In the genomic region with DNA sequence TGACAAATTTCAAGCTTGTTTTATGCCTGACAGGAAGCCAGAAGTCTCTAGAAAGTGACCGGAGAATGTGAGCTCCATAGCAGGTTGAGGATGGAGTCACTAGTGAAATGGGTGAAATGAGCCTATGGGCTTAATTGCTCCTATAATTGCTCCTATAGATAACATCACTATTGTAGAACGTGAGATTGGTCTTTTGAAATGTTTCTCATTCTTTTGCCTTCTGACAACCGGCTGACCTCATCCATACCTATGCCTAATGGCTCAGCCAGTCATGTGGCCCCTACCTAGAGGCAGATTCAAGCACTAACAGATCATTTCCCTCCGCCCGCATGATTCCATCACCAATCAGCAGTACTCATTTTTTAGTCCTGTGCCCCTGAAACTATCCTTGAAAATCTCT, we compare ENCODE assay signal across 10 cellular contexts. TPM values are rescaled to one million over a fixed set of nuclear protein-coding genes. Genes with fewer than 3 reads are reported as not detected.
A peak's percentile ranks its signal among the peaks of the same experiment; 100 is the strongest.
DNase-seq lines count a peak whose midpoint lies in the region; FAIRE-seq and TF ChIP-seq lines count a peak whose summit lies in the region.
"Not testable (repeated sequence)": the region's sequence is repeated elsewhere in the genome, so short reads cannot be mapped to it uniquely, and the experiment has no call there.
"Had no signal": no experiment of that assay in that cellular context is flagged by ENCODE, and none has a peak within 500 bp of the region (broad histone marks: within the 10 kb centered on the region; RNA-seq: fewer than 3 reads in every experiment).

No MANE protein-coding gene starts in this region.

- DNase-seq in G401 (ENCODE audit: low spot score): peak; percentile 43
- DNase-seq in bronchial epithelial cell (ENCODE audit: low read depth): peak; percentile 38
- peak; percentile 57 for DNase-seq in epithelial cell of esophagus (ENCODE audit: low read depth)
- DNase-seq in esophagus muscularis mucosa (ENCODE audit: extremely low spot score): peak; percentile 45
- peak; percentile 44 for DNase-seq in osteocyte (ENCODE audit: extremely low spot score, unreplicated experiment)

- H3K36me3 Mint-ChIP-seq in osteocyte (ENCODE audit: unreplicated experiment): not testable (repeated sequence)

- H3K27ac Mint-ChIP-seq in osteocyte (ENCODE audit: unreplicated experiment): not testable (repeated sequence)

- H3K9me3 Mint-ChIP-seq in osteocyte (ENCODE audit: unreplicated experiment): peaks cover 16% of the 10 kb centered on the region

- H3K4me3 Mint-ChIP-seq in osteocyte (ENCODE audit: unreplicated experiment): not testable (repeated sequence)

- H3K4me1 ChIP-seq in esophagus muscularis mucosa: not testable (repeated sequence)

- not testable (repeated sequence) for TF ChIP-seq POLR2A in esophagus muscularis mucosa (IDR thresholded peaks at IDR 0.05; ENCODE audit: low read depth)

- not testable (repeated sequence) for H3K27me3 ChIP-seq in bronchial epithelial cell (ENCODE audit: control insufficient read depth, insufficient read depth, low read length); esophagus muscularis mucosa

- not testable (repeated sequence) for H3K27me3 Mint-ChIP-seq in osteocyte (ENCODE audit: unreplicated experiment)

- not testable (repeated sequence) for H3K9me3 ChIP-seq in esophagus muscularis mucosa

- not testable (repeated sequence) for H3K36me3 ChIP-seq in bronchial epithelial cell (ENCODE audit: control insufficient read depth, insufficient read depth, low read length); esophagus muscularis mucosa

- not testable (repeated sequence) for FAIRE-seq in bronchial epithelial cell (lab: Jason Lieb, UNC)

- not testable (repeated sequence) for TF ChIP-seq CTCF in bronchial epithelial cell (IDR thresholded peaks at IDR 0.05; ENCODE audit: insufficient read depth, low read length, severe bottlenecking); epithelial cell of esophagus (IDR thresholded peaks at IDR 0.05; ENCODE audit: insufficient read depth, low read depth, low read length, missing control alignments); esophagus muscularis mucosa (IDR thresholded peaks at IDR 0.05); osteocyte (IDR thresholded peaks at IDR 0.05)

- H3K27ac ChIP-seq in esophagus muscularis mucosa (replicated peaks in 1 of 4): not testable (repeated sequence)

- WGBS in esophagus muscularis mucosa: 89% methylated on average over 5 of the region's 5 CpGs

- not testable (repeated sequence) for TF ChIP-seq EP300 in esophagus muscularis mucosa (IDR thresholded peaks at IDR 0.05)

- H3K4me3 ChIP-seq in bronchial epithelial cell (ENCODE audit: low read depth, low read length); epithelial cell of esophagus (ENCODE audit: low read length); esophagus muscularis mucosa: not testable (repeated sequence)

- not testable (repeated sequence) for H3K4me1 Mint-ChIP-seq in osteocyte (ENCODE audit: unreplicated experiment)

- intact Hi-C loops in esophagus muscularis mucosa (cut with DNase I): not testable (repeated sequence)

- in situ Hi-C loops in G401 (cut with HindIII; ENCODE audit: low sequenced_read_pairs): not testable (repeated sequence)

RNA-seq across cellular contexts. Expression of a gene that starts 4.2 kb away (rescaled TPM):
- 6.1 and 20.4 TPM in 2 replicates for total RNA-seq in G401 (2014; rRNA removed; shearing (Covaris generic))
- total RNA-seq in bronchial epithelial cell: not detected in 2 replicates
- not detected for total RNA-seq in esophagus muscularis mucosa
- total RNA-seq in osteocyte: not detected in 2 replicates
- total RNA-seq: A673; CD4-positive, alpha-beta memory T cell; CD8-positive, alpha-beta memory T cell; Daoy had no signal

RNA-seq across cellular contexts. Expression of a gene that starts 23.5 kb away (rescaled TPM):
- total RNA-seq in G401 (2014; rRNA removed; shearing (Covaris generic)): 31.0 and 50.0 TPM in 2 replicates
- total RNA-seq in bronchial epithelial cell (not detected in 2 replicates), esophagus muscularis mucosa (not detected), osteocyte (not detected in 2 replicates)
- total RNA-seq: A673; CD4-positive, alpha-beta memory T cell; CD4-positive, CD25-positive, alpha-beta regulatory T cell; CD8-positive, alpha-beta memory T cell; Daoy had no signal

RNA-seq across cellular contexts. Expression of a gene that starts 34.0 kb away (rescaled TPM):
- 15.0 and 27.1 TPM in 2 replicates for total RNA-seq in G401 (2014; rRNA removed; shearing (Covaris generic))
- total RNA-seq in bronchial epithelial cell (not detected in 2 replicates), esophagus muscularis mucosa (under 1 TPM in 1 of 4 donors, not detected in 3; 0.29 TPM), osteocyte (not detected in 2 replicates)
- total RNA-seq: A673; CD4-positive, alpha-beta memory T cell; CD8-positive, alpha-beta memory T cell; Daoy had no signal

Comparison
In these comparisons a context has a peak if more than half of its experiments do, and no peak if none do; other contexts are left out.
1. RNA of a gene that starts 23.5 kb away (total RNA-seq): 31.0 to 50.0 TPM in G401; not detected in bronchial epithelial cell, not detected in esophagus muscularis mucosa and not detected in osteocyte; every median in the first group is over 10 times any median in the second.
2. RNA of a gene that starts 34.0 kb away (total RNA-seq): 15.0 to 27.1 TPM in G401; not detected in bronchial epithelial cell, 0.29 TPM in esophagus muscularis mucosa and not detected in osteocyte; every median in the first group is over 10 times any median in the second.
3. Peak in every context shown above with its lines, with median percentiles within 50 percentile points of each other: DNase-seq.